Comparison of ENCODE assay signal across 16 cellular contexts in genomic region chr5:136308396-136308795, GRCh38. TPM values are rescaled to one million over a fixed set of nuclear protein-coding genes. Genes with fewer than 3 reads are reported as not detected.
DNase-seq lines count a peak whose midpoint lies in the region; ATAC-seq, FAIRE-seq and TF ChIP-seq lines count a peak whose summit lies in the region.
"Had no signal": no experiment of that assay in that cellular context is flagged by ENCODE, and none has a peak within 500 bp of the region (broad histone marks: within the 10 kb centered on the region; RNA-seq: fewer than 3 reads in every experiment).

No MANE protein-coding gene starts in this region.

- no peak for TF ChIP-seq EP300 in A549 (IDR thresholded peaks at IDR 0.05)

- no peak overlapping the region for H3K4me2 ChIP-seq in A549

- CTCF ChIA-PET in A549 (lab: Yijun Ruan, JAX): no interaction called here

- no peak for TF ChIP-seq POLR2A in A549 (IDR thresholded peaks at IDR 0.05; ENCODE audit: low read length)

- no peak overlapping the region for H3K27ac ChIP-seq in A549

- TF ChIP-seq CTCF in A549 (IDR thresholded peaks at IDR 0.05) (no peak), GM13977 (IDR thresholded peaks at IDR 0.05; ENCODE audit: extremely low read depth, insufficient read depth, missing control alignments) (peak; percentile 15)

- H3K4me1 ChIP-seq in A549: no peaks in the 10 kb centered on the region

- peak in 1 of 2 experiments; percentile 19 for DNase-seq in A549 (ENCODE audit: low read depth in 1 of 2, low spot score in 1 of 2)
- no peak for DNase-seq in GM13977 (ENCODE audit: low spot score)
- DNase-seq in islet precursor cell: peak; percentile 79
- no peak for DNase-seq in activated effector memory CD4-positive, alpha-beta T cell treated with anti-CD3 and anti-CD28 coated beads, Interleukin-2, amount 50 U/mL, for 16 hours
- no peak for DNase-seq in activated effector memory CD4-positive, alpha-beta T cell treated with Interleukin-2 at 50 U/mL for 16 hours
- DNase-seq in NCI-H1417 treated with DMSO at 0.1 percent for 48 hours (lab: John Stamatoyannopoulos, UW): no peak
- DNase-seq: EL; NCI-H510A; SHP77; stimulated activated CD4-positive, alpha-beta T cell treated with anti-CD3 and anti-CD28 coated beads, Interleukin-15, amount 100 ng/mL, for 24 hours; stimulated activated CD8-positive, alpha-beta memory T cell treated with anti-CD3 and anti-CD28 coated beads, Interleukin-4, amount 100 ng/mL, for 48 hours had no signal

- no peak overlapping the region for H3K4me3 ChIP-seq in A549

- TF ChIP-seq RAD21 in A549 (conservative IDR thresholded peaks at IDR 0.05 in 1 of 2, IDR thresholded peaks at IDR 0.05 in 1 of 2): peak in 1 of 2 experiments; percentile 21; a peak in 2 of 5 replicates

- POLR2A ChIA-PET in A549 (lab: Yijun Ruan, JAX): no interaction called here

- no peak for FAIRE-seq in A549 (lab: Jason Lieb, UNC)

- 14% methylated on average over 2 of the region's 2 CpGs for WGBS in A549 (ENCODE audit: missing lambda C conversion rate)

- H3K9me3 ChIP-seq in A549: no peaks in the 10 kb centered on the region

- ATAC-seq in A549 (peak; percentile 66 to 87; a peak in 4 of 6 replicates), SK-N-SH treated with all-trans-retinoic acid at 6 μM for 48 hours (peak; percentile 72), GM19455 (IDR thresholded peaks at IDR 0.05; ENCODE audit: unreplicated experiment) (no peak)

- in situ Hi-C loops in GM13977 (cut with MboI; ENCODE audit: low pct_unique_long_range_greater_than_20kb, low sequenced_read_pairs, unreplicated experiment): no loop called here

TF ChIP-seq in A549, 52 proteins besides CTCF, POLR2A, EP300 and RAD21:
- TF ChIP-seq HDAC2 (IDR thresholded peaks at IDR 0.05): no peak
- TF ChIP-seq REST (IDR thresholded peaks at IDR 0.05): no peak
- no peak for TF ChIP-seq SREBF2 (IDR thresholded peaks at IDR 0.05)
- no peak for TF ChIP-seq CBX8 (IDR thresholded peaks at IDR 0.05)
- TF ChIP-seq, protein P1, sequence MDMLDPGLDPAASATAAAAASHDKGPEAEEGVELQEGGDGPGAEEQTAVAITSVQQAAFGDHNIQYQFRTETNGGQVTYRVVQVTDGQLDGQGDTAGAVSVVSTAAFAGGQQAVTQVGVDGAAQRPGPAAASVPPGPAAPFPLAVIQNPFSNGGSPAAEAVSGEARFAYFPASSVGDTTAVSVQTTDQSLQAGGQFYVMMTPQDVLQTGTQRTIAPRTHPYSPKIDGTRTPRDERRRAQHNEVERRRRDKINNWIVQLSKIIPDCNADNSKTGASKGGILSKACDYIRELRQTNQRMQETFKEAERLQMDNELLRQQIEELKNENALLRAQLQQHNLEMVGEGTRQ (IDR thresholded peaks at IDR 0.05): no peak

TF ChIP-seq in SK-N-SH treated with all-trans-retinoic acid at 6 μM for 48 hours, 23 proteins besides CTCF, POLR2A, EP300 and RAD21:
- no peak for TF ChIP-seq TCF4 (CRISPR knock-in tag; IDR thresholded peaks at IDR 0.05; ENCODE audit: borderline replicate concordance)

RNA-seq across cellular contexts. Expression of gene TRPC7, which starts 56.9 kb away (rescaled TPM):
- polyA plus RNA-seq in A549 (2011; rRNA removed) (not detected in 2 replicates), A549 (2017; fragmentation: RNase III; extraction: RNeasy Plus Mini Kit Qiagen cat#74134 plus additional on column Dnase treatment) (not detected in 3 replicates)
- not detected in 2 replicates for polyA plus RNA-seq in A549 (2012; cell fraction: cytosol; rRNA removed)
- polyA plus RNA-seq in A549 (2012; cell fraction: nucleus; rRNA removed): not detected in 2 replicates
- polyA minus RNA-seq in A549 (2011; rRNA and poly(A)+ RNA removed): 0.21 TPM in 1 of 2 replicates, not detected in the other
- polyA plus RNA-seq: adipose tissue, liver, urinary bladder had no signal
